Comparison of ENCODE assay signal across 18 cellular contexts in the genomic region with DNA sequence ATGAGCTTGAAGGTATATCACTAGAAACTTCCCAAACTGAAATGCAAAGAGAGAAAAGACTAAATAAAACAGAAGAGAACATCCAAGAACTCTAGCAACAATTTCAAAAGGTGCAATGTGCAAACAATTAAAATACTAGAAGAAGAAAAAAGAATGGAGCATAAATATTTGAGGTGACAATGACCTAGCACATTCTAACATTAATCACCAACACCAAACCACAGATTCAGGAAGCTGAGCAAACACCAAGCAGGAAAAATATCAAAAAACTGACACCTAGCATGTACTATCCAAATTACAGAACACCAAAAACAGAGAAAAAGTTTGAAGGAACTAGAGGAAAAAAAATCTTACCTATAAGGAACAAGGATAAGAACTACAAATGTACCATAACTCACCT.
"Had no signal": no experiment of that assay in that cellular context is flagged by ENCODE, and none has a peak within 500 bp of the region (broad histone marks: within the 10 kb centered on the region; RNA-seq: fewer than 3 reads in every experiment).

No MANE protein-coding gene starts in this region.

- H3K4me1 ChIP-seq: right atrium auricular region, tibial nerve had no signal

- FAIRE-seq: urothelium cell line had no signal

- DNase-seq: activated CD4-positive, alpha-beta T cell treated with anti-CD3 and anti-CD28 coated beads for 1 hour; activated CD8-positive, alpha-beta memory T cell treated with anti-CD3 and anti-CD28 coated beads for 24 hours; activated CD8-positive, alpha-beta memory T cell treated with anti-CD3 and anti-CD28 coated beads, Interleukin-2, amount 50 U/mL, for 48 hours; activated gamma-delta T cell; effector memory CD8-positive, alpha-beta T cell; glutamatergic neuron; hippocampal formation; islet precursor cell; mammary epithelial cell; WERI-Rb-1 had no signal

- H3K36me3 Mint-ChIP-seq: activated naive CD4-positive, alpha-beta T cell treated with anti-CD3 and anti-CD28 coated beads, Interleukin-2, amount 50 U/mL, for 24 hours had no signal

- H3K27ac ChIP-seq: right atrium auricular region, tibial nerve, WERI-Rb-1 had no signal

- H3K4me1 Mint-ChIP-seq: activated naive CD4-positive, alpha-beta T cell treated with anti-CD3 and anti-CD28 coated beads, Interleukin-2, amount 50 U/mL, for 24 hours; neural crest cell had no signal

- H3K27ac Mint-ChIP-seq: activated naive CD4-positive, alpha-beta T cell treated with anti-CD3 and anti-CD28 coated beads, Interleukin-2, amount 50 U/mL, for 24 hours; effector memory CD8-positive, alpha-beta T cell; progenitor cell of endocrine pancreas; stimulated activated naive CD8-positive, alpha-beta T cell treated with anti-CD3 and anti-CD28 coated beads, Interleukin-15, Interleukin-2, amounts not matched to agents 100 ng/mL and 50 ng/mL, for 24 hours had no signal

- H3K4me3 Mint-ChIP-seq: activated naive CD4-positive, alpha-beta T cell treated with anti-CD3 and anti-CD28 coated beads, Interleukin-2, amount 50 U/mL, for 24 hours; effector memory CD8-positive, alpha-beta T cell; neural crest cell; stimulated activated naive CD8-positive, alpha-beta T cell treated with anti-CD3 and anti-CD28 coated beads, Interleukin-15, Interleukin-2, amounts not matched to agents 100 ng/mL and 50 ng/mL, for 24 hours had no signal

- H3K27me3 ChIP-seq: adrenal gland, right atrium auricular region, tibial nerve had no signal

- H3K9me3 ChIP-seq: adrenal gland, right atrium auricular region, tibial nerve had no signal

- H3K36me3 ChIP-seq: adrenal gland, right atrium auricular region, tibial nerve, WERI-Rb-1 had no signal

- H3K4me3 ChIP-seq: adrenal gland, right atrium auricular region, tibial nerve had no signal

- H3K9me3 Mint-ChIP-seq: activated naive CD4-positive, alpha-beta T cell treated with anti-CD3 and anti-CD28 coated beads, Interleukin-2, amount 50 U/mL, for 24 hours; neural crest cell; stimulated activated naive CD8-positive, alpha-beta T cell treated with anti-CD3 and anti-CD28 coated beads, Interleukin-15, Interleukin-2, amounts not matched to agents 100 ng/mL and 50 ng/mL, for 24 hours had no signal

- H3K27me3 Mint-ChIP-seq: activated naive CD4-positive, alpha-beta T cell treated with anti-CD3 and anti-CD28 coated beads, Interleukin-2, amount 50 U/mL, for 24 hours; effector memory CD8-positive, alpha-beta T cell; progenitor cell of endocrine pancreas; stimulated activated naive CD8-positive, alpha-beta T cell treated with anti-CD3 and anti-CD28 coated beads, Interleukin-15, Interleukin-2, amounts not matched to agents 100 ng/mL and 50 ng/mL, for 24 hours had no signal
